21 cellular contexts compared by ENCODE assay signal in the genomic region with DNA sequence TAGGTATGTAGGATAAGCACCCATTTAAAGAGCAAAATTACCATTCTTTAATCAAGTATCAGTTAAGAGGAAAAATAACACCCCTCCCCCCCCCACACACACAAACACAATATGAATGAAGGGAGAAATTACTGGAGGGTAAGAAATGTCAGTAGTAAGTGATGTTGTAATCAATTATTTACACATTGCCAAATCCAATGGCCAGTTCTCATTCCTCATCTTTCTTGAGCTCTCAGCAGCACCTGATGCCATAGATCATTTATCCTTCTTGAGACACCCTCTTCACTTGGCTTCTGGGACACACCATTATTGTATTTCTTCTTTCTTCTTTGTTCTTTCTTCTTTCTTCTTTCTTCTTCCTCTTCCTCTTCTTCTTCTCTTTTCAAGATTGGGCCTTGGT.
"Had no signal": no experiment of that assay in that cellular context is flagged by ENCODE, and none has a peak within 500 bp of the region (broad histone marks: within the 10 kb centered on the region; RNA-seq: fewer than 3 reads in every experiment).

No MANE protein-coding gene starts in this region.

- H3K27me3 ChIP-seq: cardiac muscle cell, right atrium auricular region, sigmoid colon, suprapubic skin, tibial nerve had no signal

- H3K9me3 ChIP-seq: heart right ventricle, left ventricle myocardium inferior, lower lobe of right lung, right atrium auricular region, sigmoid colon, suprapubic skin, tibial nerve had no signal

- H3K4me1 ChIP-seq: heart right ventricle, left ventricle myocardium inferior, lower lobe of right lung, right atrium auricular region, sigmoid colon, suprapubic skin, tibial nerve had no signal

- H3K4me3 ChIP-seq: cardiac muscle cell, heart right ventricle, left ventricle myocardium inferior, lower lobe of right lung, right atrium auricular region, sigmoid colon, suprapubic skin, tibial nerve had no signal

- H3K36me3 ChIP-seq: cardiac muscle cell, heart right ventricle, left ventricle myocardium inferior, lower lobe of right lung, right atrium auricular region, sigmoid colon, suprapubic skin, tibial nerve had no signal

- H3K27ac ChIP-seq: cardiac muscle cell, heart right ventricle, left ventricle myocardium inferior, lower lobe of right lung, right atrium auricular region, sigmoid colon, suprapubic skin, tibial nerve had no signal

- ATAC-seq: effector memory CD8-positive, alpha-beta T cell; heart right ventricle; left cardiac atrium; lower lobe of right lung; naive thymus-derived CD4-positive, alpha-beta T cell; stimulated activated effector memory CD8-positive, alpha-beta T cell treated with anti-CD3 and anti-CD28 coated beads, Interleukin-12 subunit alpha, Interleukin-12 subunit beta, amount 100 ng/mL, for 72 hours; stimulated activated naive CD8-positive, alpha-beta T cell treated with anti-CD3 and anti-CD28 coated beads, Interleukin-15, Interleukin-2, amounts not matched to agents 100 U/mL and 50 U/mL, for 24 hours had no signal

- DNase-seq: effector memory CD8-positive, alpha-beta T cell; erythroblast; heart right ventricle; hypothalamus; islet precursor cell; left cardiac atrium; left ventricle myocardium inferior; lower lobe of right lung; naive thymus-derived CD4-positive, alpha-beta T cell; nephron progenitor cell; posterior cingulate gyrus; sigmoid colon; small intestine; stimulated activated CD4-positive, alpha-beta T cell treated with anti-CD3 and anti-CD28 coated beads, Interleukin-4, amount 100 ng/mL, for 1 hour; stimulated activated CD8-positive, alpha-beta memory T cell treated with anti-CD3 and anti-CD28 coated beads, Interleukin-4, amount 100 ng/mL, for 48 hours; stimulated activated naive CD8-positive, alpha-beta T cell treated with anti-CD3 and anti-CD28 coated beads, Interleukin-15, Interleukin-2, amounts not matched to agents 100 U/mL and 50 U/mL, for 24 hours had no signal
